In the genomic region with DNA sequence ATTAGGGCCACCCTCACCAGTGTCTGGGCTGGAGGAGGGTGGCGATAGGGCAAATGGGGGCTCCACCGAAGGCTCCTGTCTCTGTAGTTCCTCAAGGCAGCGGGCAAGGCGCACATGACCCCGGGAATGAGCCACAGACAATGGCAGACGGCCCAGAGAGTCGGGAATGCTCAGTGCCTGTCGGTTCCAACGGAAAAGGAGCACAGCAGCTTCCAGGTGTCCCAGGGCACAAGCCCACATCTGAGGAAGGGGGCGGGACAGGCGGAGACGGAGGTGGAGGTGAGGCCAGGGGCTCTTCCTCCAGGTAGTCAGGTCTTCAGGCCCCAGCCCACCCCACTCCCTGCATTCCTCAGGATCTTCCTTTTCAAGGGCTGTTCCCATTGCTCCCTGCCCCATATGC, we compare ENCODE assay signal across 19 cellular contexts. TPM values are rescaled to one million over a fixed set of nuclear protein-coding genes. Genes with fewer than 3 reads are reported as not detected.
A peak's percentile ranks its signal among the peaks of the same experiment; 100 is the strongest.
DNase-seq lines count a peak whose midpoint lies in the region; ATAC-seq and TF ChIP-seq lines count a peak whose summit lies in the region.
"Had no signal": no experiment of that assay in that cellular context is flagged by ENCODE, and none has a peak within 500 bp of the region (broad histone marks: within the 10 kb centered on the region; RNA-seq: fewer than 3 reads in every experiment).

No MANE protein-coding gene starts in this region.

- H3K4me2 ChIP-seq in GM23338, result peak overlapping the region; percentile 57; the same call in 1 of the 2 replicates
- H3K4me2 ChIP-seq: hepatocyte had no signal

- no peak overlapping the region for H3K27ac ChIP-seq in GM23338 (ENCODE audit: low read depth)
- H3K27ac ChIP-seq: hepatocyte, lower lobe of right lung, ovary had no signal

- H3K4me1 Mint-ChIP-seq in CD14-positive monocyte (peaks cover 48% of the 10 kb centered on the region), GM23338 (peaks cover 29% of the 10 kb centered on the region), neural crest cell (peaks cover 27% of the 10 kb centered on the region)
- peaks cover 39% of the 10 kb centered on the region for H3K4me1 Mint-ChIP-seq in dendritic cell treated with granulocyte-macrophage colony-stimulating factor and Interleukin-4, amounts not matched to agents 40 ng/mL and 50 ng/mL, for 4 days (ENCODE audit: low read depth)

- H3K36me3 ChIP-seq in GM23338 (ENCODE audit: insufficient read depth), result no peaks in the 10 kb centered on the region
- H3K36me3 ChIP-seq: ovary had no signal

- H2AFZ ChIP-seq in GM23338, result no peak overlapping the region
- H2AFZ ChIP-seq: hepatocyte had no signal

- no peaks in the 10 kb centered on the region for H3K9me2 ChIP-seq in GM23338 (ENCODE audit: insufficient read depth)

- H3K36me3 Mint-ChIP-seq in CD14-positive monocyte, result peaks cover 78 to 90% of the 10 kb centered on the region in 2 donors
- peaks cover 44% of the 10 kb centered on the region for H3K36me3 Mint-ChIP-seq in GM23338 (ENCODE audit: low read depth)
- H3K36me3 Mint-ChIP-seq in dendritic cell treated with granulocyte-macrophage colony-stimulating factor and Interleukin-4, amounts not matched to agents 40 ng/mL and 50 ng/mL, for 4 days (ENCODE audit: low read depth), result peaks cover 14% of the 10 kb centered on the region
- peaks cover 11% of the 10 kb centered on the region for H3K36me3 Mint-ChIP-seq in neural crest cell (ENCODE audit: low read depth)

- peak; percentile 50 for DNase-seq in CD14-positive monocyte (ENCODE audit: low spot score)
- peak; percentile 69 for DNase-seq in GM23338 (ENCODE audit: low spot score)
- DNase-seq in neural crest cell (ENCODE audit: low read depth, low spot score), result no peak
- DNase-seq in ACHN, result no peak
- DNase-seq: activated CD4-positive, alpha-beta T cell treated with anti-CD3 and anti-CD28 coated beads for 36 hours; activated naive CD8-positive, alpha-beta T cell treated with anti-CD3 and anti-CD28 coated beads, Interleukin-2, amount 10 ng/mL, durations not matched to agents 7 days and 5 days; CD4-positive, alpha-beta memory T cell; DMS153; lower lobe of right lung; MG63; NCI-H1417; NCI-H446 treated with DMSO at 0.1 percent for 48 hours; ovary had no signal

- no peaks in the 10 kb centered on the region for H3K9me3 Mint-ChIP-seq in CD14-positive monocyte
- no peaks in the 10 kb centered on the region for H3K9me3 Mint-ChIP-seq in GM23338
- H3K9me3 Mint-ChIP-seq in dendritic cell treated with granulocyte-macrophage colony-stimulating factor and Interleukin-4, amounts not matched to agents 40 ng/mL and 50 ng/mL, for 4 days, result no peaks in the 10 kb centered on the region
- no peaks in the 10 kb centered on the region for H3K9me3 Mint-ChIP-seq in neural crest cell
- H3K9me3 Mint-ChIP-seq: activated naive CD8-positive, alpha-beta T cell treated with anti-CD3 and anti-CD28 coated beads, Interleukin-2, amount 10 ng/mL, durations not matched to agents 7 days and 5 days; CD4-positive, alpha-beta memory T cell had no signal

- intact Hi-C loops in CD14-positive monocyte (cut with micrococcal nuclease), result no loop called here
- intact Hi-C loops in dendritic cell treated with granulocyte-macrophage colony-stimulating factor and Interleukin-4, amounts not matched to agents 40 ng/mL and 50 ng/mL, for 4 days (cut with micrococcal nuclease), result no loop called here

- in situ Hi-C loops in ACHN (cut with HindIII; ENCODE audit: low pct_ligation_motif_present, low pct_unique_long_range_greater_than_20kb, low sequenced_read_pairs), result no loop called here

- peaks cover 48% of the 10 kb centered on the region for H3K27me3 ChIP-seq in GM23338 (ENCODE audit: insufficient read depth)
- H3K27me3 ChIP-seq: hepatocyte, MG63, ovary had no signal

- H3K4me1 ChIP-seq in GM23338 (ENCODE audit: insufficient read depth), result peaks cover 17% of the 10 kb centered on the region

- ATAC-seq in GM23338 (peak; percentile 8), GM19324 (IDR thresholded peaks at IDR 0.05; ENCODE audit: low FRiP score, unreplicated experiment) (no peak), HG03439 (IDR thresholded peaks at IDR 0.05; ENCODE audit: unreplicated experiment) (no peak)
- ATAC-seq: activated CD4-positive, alpha-beta T cell treated with anti-CD3 and anti-CD28 coated beads for 36 hours; Panc1 had no signal

- peaks cover 16% of the 10 kb centered on the region for H3K79me2 ChIP-seq in GM23338 (replicated peaks; ENCODE audit: insufficient read depth)

- H4K20me1 ChIP-seq in GM23338 (replicated peaks; ENCODE audit: insufficient read depth), result 0 out of 2 replicates have a peak, but pooled peaks cover 9% of the 10 kb centered on the region

- H3F3A ChIP-seq in GM23338 (replicated peaks; ENCODE audit: low read depth), result peaks cover 10% of the 10 kb centered on the region; the same call in 1 of the 2 replicates

- H3K4me3 ChIP-seq in GM23338, result no peak overlapping the region
- H3K4me3 ChIP-seq: HAP-1, hepatocyte, lower lobe of right lung, MG63, ovary had no signal

- H3K4me3 Mint-ChIP-seq in CD14-positive monocyte, result peak overlapping the region; percentile 67 to 85
- H3K4me3 Mint-ChIP-seq in GM23338, result peak overlapping the region; percentile 39; the same call in 1 of the 3 replicates
- H3K4me3 Mint-ChIP-seq in dendritic cell treated with granulocyte-macrophage colony-stimulating factor and Interleukin-4, amounts not matched to agents 40 ng/mL and 50 ng/mL, for 4 days, result no peak overlapping the region
- H3K4me3 Mint-ChIP-seq in neural crest cell, result peak overlapping the region; percentile 68
- H3K4me3 Mint-ChIP-seq: activated CD4-positive, alpha-beta T cell treated with anti-CD3 and anti-CD28 coated beads for 36 hours; activated naive CD8-positive, alpha-beta T cell treated with anti-CD3 and anti-CD28 coated beads, Interleukin-2, amount 10 ng/mL, durations not matched to agents 7 days and 5 days; CD4-positive, alpha-beta memory T cell had no signal

- H3K27me3 Mint-ChIP-seq in CD14-positive monocyte (ENCODE audit: low read depth in 3 of 3) (peaks cover 0 to 2% (median 2%) of the 10 kb centered on the region in 3 donors), GM23338 (ENCODE audit: insufficient read depth, low read depth, poor library complexity) (peaks cover 52% of the 10 kb centered on the region), neural crest cell (ENCODE audit: low read depth) (peaks cover 3% of the 10 kb centered on the region)
- H3K27me3 Mint-ChIP-seq in dendritic cell treated with granulocyte-macrophage colony-stimulating factor and Interleukin-4, amounts not matched to agents 40 ng/mL and 50 ng/mL, for 4 days, result no peaks in the 10 kb centered on the region
- H3K27me3 Mint-ChIP-seq: activated CD4-positive, alpha-beta T cell treated with anti-CD3 and anti-CD28 coated beads for 36 hours; activated naive CD8-positive, alpha-beta T cell treated with anti-CD3 and anti-CD28 coated beads, Interleukin-2, amount 10 ng/mL, durations not matched to agents 7 days and 5 days; CD4-positive, alpha-beta memory T cell had no signal

- H3K27ac Mint-ChIP-seq in CD14-positive monocyte, result peak overlapping the region; percentile 70 to 90 (median 81)
- H3K27ac Mint-ChIP-seq in GM23338, result no peak overlapping the region
- peak overlapping the region; percentile 47 for H3K27ac Mint-ChIP-seq in dendritic cell treated with granulocyte-macrophage colony-stimulating factor and Interleukin-4, amounts not matched to agents 40 ng/mL and 50 ng/mL, for 4 days
- H3K27ac Mint-ChIP-seq in neural crest cell (ENCODE audit: unreplicated experiment), result peak overlapping the region; percentile 95
- H3K27ac Mint-ChIP-seq: activated CD4-positive, alpha-beta T cell treated with anti-CD3 and anti-CD28 coated beads for 36 hours; activated naive CD8-positive, alpha-beta T cell treated with anti-CD3 and anti-CD28 coated beads, Interleukin-2, amount 10 ng/mL, durations not matched to agents 7 days and 5 days had no signal

- no peak for TF ChIP-seq CTCF in CD14-positive monocyte (IDR thresholded peaks at IDR 0.05)
- no peak for TF ChIP-seq CTCF in GM23338 (conservative IDR thresholded peaks at IDR 0.05; ENCODE audit: low read depth in 2 of 2)
- no peak for TF ChIP-seq CTCF in neural crest cell (conservative IDR thresholded peaks at IDR 0.05)

TF ChIP-seq in GM23338, 12 proteins besides CTCF, POLR2A, EP300 and RAD21 (continues in another document):
- no peak for TF ChIP-seq CREB1 (CRISPR knock-in tag; IDR thresholded peaks at IDR 0.05; ENCODE audit: low read depth)
- TF ChIP-seq JUNB (IDR thresholded peaks at IDR 0.05; ENCODE audit: unreplicated experiment), result no peak
- TF ChIP-seq, protein P1, sequence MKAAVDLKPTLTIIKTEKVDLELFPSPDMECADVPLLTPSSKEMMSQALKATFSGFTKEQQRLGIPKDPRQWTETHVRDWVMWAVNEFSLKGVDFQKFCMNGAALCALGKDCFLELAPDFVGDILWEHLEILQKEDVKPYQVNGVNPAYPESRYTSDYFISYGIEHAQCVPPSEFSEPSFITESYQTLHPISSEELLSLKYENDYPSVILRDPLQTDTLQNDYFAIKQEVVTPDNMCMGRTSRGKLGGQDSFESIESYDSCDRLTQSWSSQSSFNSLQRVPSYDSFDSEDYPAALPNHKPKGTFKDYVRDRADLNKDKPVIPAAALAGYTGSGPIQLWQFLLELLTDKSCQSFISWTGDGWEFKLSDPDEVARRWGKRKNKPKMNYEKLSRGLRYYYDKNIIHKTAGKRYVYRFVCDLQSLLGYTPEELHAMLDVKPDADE (IDR thresholded peaks at IDR 0.05), result no peak
- no peak for TF ChIP-seq NANOG (IDR thresholded peaks at IDR 0.05; ENCODE audit: borderline replicate concordance)
- TF ChIP-seq ZNF114 (CRISPR knock-in tag; IDR thresholded peaks at IDR 0.05), result no peak

RNA-seq across cellular contexts. Expression of a gene that starts 5.1 kb away (rescaled TPM):
- polyA plus RNA-seq in CD14-positive monocyte (10 to 100 TPM; 85.1 to 96.7 TPM), GM23338 (2016; fragmentation: Nextera tagmentation; extraction: Ambion mirVana) (226 and 242 TPM in 2 replicates)
- 77.9 and 85.3 TPM in 2 replicates for total RNA-seq in GM23338 (2014; rRNA removed; shearing (Covaris generic))
- 76.9 and 78.9 TPM in 2 replicates for total RNA-seq in neural crest cell

RNA-seq across cellular contexts. Expression of a gene that starts 14.7 kb away (rescaled TPM):
- polyA plus RNA-seq in CD14-positive monocyte, result 1 to 10 TPM; 7.1 to 7.6 TPM
- 3.3 and 4.4 TPM in 2 replicates for total RNA-seq in GM23338 (2014; rRNA removed; shearing (Covaris generic))
- polyA plus RNA-seq in GM23338 (2016; fragmentation: Nextera tagmentation; extraction: Ambion mirVana), result 8.7 and 10.1 TPM in 2 replicates
- total RNA-seq in neural crest cell, result 12.5 and 17.4 TPM in 2 replicates

RNA-seq across cellular contexts. Expression of a gene that starts 21.8 kb away (rescaled TPM):
- under 1 TPM; 0.36 to 0.60 TPM for polyA plus RNA-seq in CD14-positive monocyte
- total RNA-seq in GM23338 (2014; rRNA removed; shearing (Covaris generic)), result 8.9 and 12.1 TPM in 2 replicates
- polyA plus RNA-seq in GM23338 (2016; fragmentation: Nextera tagmentation; extraction: Ambion mirVana), result 19.6 and 25.5 TPM in 2 replicates
- 9.1 and 10.6 TPM in 2 replicates for total RNA-seq in neural crest cell

RNA-seq across cellular contexts. Expression of a gene that starts 24.4 kb away (rescaled TPM):
- polyA plus RNA-seq in CD14-positive monocyte, result 1,000 to 10,000 TPM; 1,582 to 1,613 TPM
- total RNA-seq in GM23338 (2014; rRNA removed; shearing (Covaris generic)), result 1,702 and 2,002 TPM in 2 replicates
- 3,646 and 3,709 TPM in 2 replicates for polyA plus RNA-seq in GM23338 (2016; fragmentation: Nextera tagmentation; extraction: Ambion mirVana)
- 626 and 630 TPM in 2 replicates for total RNA-seq in neural crest cell

RNA-seq across cellular contexts. Expression of a gene that starts 24.6 kb away (rescaled TPM):
- polyA plus RNA-seq in CD14-positive monocyte, result under 1 TPM; 0.38 to 0.44 TPM
- 2.1 TPM in 1 of 2 replicates, not detected in the other for total RNA-seq in GM23338 (2014; rRNA removed; shearing (Covaris generic))
- polyA plus RNA-seq in GM23338 (2016; fragmentation: Nextera tagmentation; extraction: Ambion mirVana), result 1.1 and 1.3 TPM in 2 replicates
- 0.43 and 0.86 TPM in 2 replicates for total RNA-seq in neural crest cell

Comparison
In these comparisons a context has a peak if more than half of its experiments do, and no peak if none do; other contexts are left out.
1. DNase-seq: peak in CD14-positive monocyte (single experiment) and GM23338 (single experiment); none in neural crest cell (single experiment) and ACHN (single experiment).